Comparison of ENCODE assay signal across 1 cellular context in the genomic region with DNA sequence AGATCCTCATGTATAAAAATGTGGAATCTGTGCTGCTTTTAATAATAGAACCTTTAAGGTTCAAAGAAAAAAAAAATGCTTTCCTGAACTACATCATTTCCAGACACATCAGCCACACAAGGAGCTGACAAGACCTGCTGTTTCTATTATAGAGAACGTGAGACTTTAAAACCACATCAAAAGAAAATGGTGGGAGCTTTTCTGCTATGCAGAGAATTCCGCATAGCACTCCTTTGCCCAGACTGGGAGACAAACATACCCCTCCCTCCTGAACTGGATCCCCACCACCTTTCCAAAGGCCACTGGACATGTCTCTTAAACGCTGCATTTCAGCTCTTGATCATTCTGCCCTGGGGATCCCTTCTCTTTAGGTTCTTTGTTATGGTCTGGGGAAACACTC.
TF ChIP-seq lines count a peak whose summit lies in the region.

No MANE protein-coding gene starts in this region.

TF ChIP-seq in HepG2, 621 proteins besides CTCF, POLR2A, EP300 and RAD21:
- TF ChIP-seq RFX5 (IDR thresholded peaks at IDR 0.05; ENCODE audit: low read depth, low read length) (no peak), ZNF703 (CRISPR knock-in tag; IDR thresholded peaks at IDR 0.05; ENCODE audit: borderline replicate concordance) (no peak), NBN (conservative IDR thresholded peaks at IDR 0.05) (no peak), ZSCAN21 (CRISPR knock-in tag; IDR thresholded peaks at IDR 0.05; ENCODE audit: borderline replicate concordance) (no peak), REXO4 (CRISPR knock-in tag; IDR thresholded peaks at IDR 0.05; ENCODE audit: borderline replicate concordance) (no peak), ZBTB7A (CRISPR knock-in tag; IDR thresholded peaks at IDR 0.05) (no peak), GFI1 (CRISPR knock-in tag; IDR thresholded peaks at IDR 0.05; ENCODE audit: borderline replicate concordance) (no peak), NFIB (CRISPR knock-in tag; IDR thresholded peaks at IDR 0.05; ENCODE audit: borderline replicate concordance) (no peak), ZNF737 (CRISPR knock-in tag; IDR thresholded peaks at IDR 0.05; ENCODE audit: borderline replicate concordance) (no peak), MEIS1 (CRISPR knock-in tag; IDR thresholded peaks at IDR 0.05; ENCODE audit: borderline replicate concordance) (no peak), MAZ (IDR thresholded peaks at IDR 0.05; ENCODE audit: borderline replicate concordance, low read depth, low read length) (no peak), MAZ (CRISPR knock-in tag; IDR thresholded peaks at IDR 0.05; ENCODE audit: low read depth) (no peak), ZNF678 (CRISPR knock-in tag; IDR thresholded peaks at IDR 0.05) (no peak)
